Comparison of ENCODE assay signal across 1 cellular context in the genomic region with DNA sequence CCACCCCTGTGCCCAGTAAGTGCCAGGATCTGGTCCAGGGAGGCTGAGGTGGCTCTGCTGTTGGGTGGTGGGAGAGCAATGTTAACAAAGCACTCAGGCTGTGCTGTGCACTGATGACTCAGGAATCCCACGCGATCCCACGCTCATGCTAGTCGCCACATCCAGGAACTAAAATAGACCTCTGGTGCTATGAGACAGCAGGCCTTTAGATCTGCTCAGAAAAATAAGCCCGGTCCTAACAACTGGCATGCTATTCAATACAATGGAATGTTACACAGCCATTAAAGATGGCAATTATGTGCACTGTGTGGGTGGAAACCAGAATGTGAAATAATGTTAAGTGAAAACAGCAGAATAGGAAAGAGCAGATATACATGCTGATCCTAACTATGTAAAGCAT.
TF ChIP-seq lines count a peak whose summit lies in the region.

No MANE protein-coding gene starts in this region.

TF ChIP-seq in HepG2, 621 proteins besides CTCF, POLR2A, EP300 and RAD21:
- TF ChIP-seq GZF1 (CRISPR knock-in tag; IDR thresholded peaks at IDR 0.05) (no peak), SRF (IDR thresholded peaks at IDR 0.05; ENCODE audit: low read depth, low read length) (no peak), ZNF713 (CRISPR knock-in tag; IDR thresholded peaks at IDR 0.05) (no peak), TOPORS (CRISPR knock-in tag; IDR thresholded peaks at IDR 0.05) (no peak)
